In genomic region chr14:26735811-26736210, GRCh38 we compare ENCODE assay signal across 33 cellular contexts.
DNase-seq lines count a peak whose midpoint lies in the region; ATAC-seq, FAIRE-seq and TF ChIP-seq lines count a peak whose summit lies in the region.
"Had no signal": no experiment of that assay in that cellular context is flagged by ENCODE, and none has a peak within 500 bp of the region (broad histone marks: within the 10 kb centered on the region; RNA-seq: fewer than 3 reads in every experiment).

No MANE protein-coding gene starts in this region.

- peak; percentile 14 for ATAC-seq in foreskin keratinocyte
- ATAC-seq in GM18502 (IDR thresholded peaks at IDR 0.05; ENCODE audit: poor library complexity, unreplicated experiment) = no peak
- no peak for ATAC-seq in GM18870 (IDR thresholded peaks at IDR 0.05; ENCODE audit: unreplicated experiment)
- ATAC-seq: A549; CD8-positive, alpha-beta T cell had no signal

- DNase-seq in bronchial epithelial cell (ENCODE audit: low read depth) (peak; percentile 33), epithelial cell of esophagus (ENCODE audit: low read depth) (peak; percentile 55), foreskin keratinocyte (peak; percentile 12 to 66), NCI-H510A (lab: John Stamatoyannopoulos, UW) (no peak)
- DNase-seq: 8988T; ACHN; AML-193; BE2C; C1 segment of cervical spinal cord; Caco-2; Calu3; CD4-positive, alpha-beta memory T cell; CD4-positive, alpha-beta T cell; CD4-positive, CD25-positive, alpha-beta regulatory T cell; CD8-positive, alpha-beta memory T cell; CD8-positive, alpha-beta T cell; COR-L47; DMS 273 treated with DMSO at 0.1 percent for 48 hours; DMS153; DMS53; DMS79; DMS79 treated with DMSO at 0.1 percent for 48 hours; DND-41; EL had no signal

- H3K27me3 ChIP-seq in bronchial epithelial cell (ENCODE audit: control insufficient read depth, insufficient read depth, low read length) (no peaks in the 10 kb centered on the region), foreskin keratinocyte (no peaks in the 10 kb centered on the region)
- H3K27me3 ChIP-seq: BE2C; BLaER1; BLaER1 treated with 17β-estradiol and CSF1 and Interleukin-3, amounts not matched to agents 10 nM and 100 nM had no signal

- TF ChIP-seq CTCF in bronchial epithelial cell (IDR thresholded peaks at IDR 0.05; ENCODE audit: insufficient read depth, low read length, severe bottlenecking) = no peak
- TF ChIP-seq CTCF in epithelial cell of esophagus (IDR thresholded peaks at IDR 0.05; ENCODE audit: insufficient read depth, low read depth, low read length, missing control alignments) = no peak
- TF ChIP-seq CTCF in foreskin keratinocyte (conservative IDR thresholded peaks at IDR 0.05) = no peak

- no peak overlapping the region for H3K27ac ChIP-seq in foreskin keratinocyte
- H3K27ac ChIP-seq: 22Rv1; A549; BLaER1; BLaER1 treated with 17β-estradiol and CSF1 and Interleukin-3, amounts not matched to agents 10 nM and 100 nM; C4-2B had no signal

- no peak for FAIRE-seq in bronchial epithelial cell (lab: Jason Lieb, UNC)
- FAIRE-seq: A204.1, A549, D721Med had no signal

- no peaks in the 10 kb centered on the region for H3K36me3 ChIP-seq in bronchial epithelial cell (ENCODE audit: control insufficient read depth, insufficient read depth, low read length)
- H3K36me3 ChIP-seq: BE2C; BLaER1; BLaER1 treated with 17β-estradiol and CSF1 and Interleukin-3, amounts not matched to agents 10 nM and 100 nM had no signal

- no peaks in the 10 kb centered on the region for H3K4me1 ChIP-seq in foreskin keratinocyte
- H3K4me1 ChIP-seq: A549; BE2C; BLaER1; BLaER1 treated with 17β-estradiol and CSF1 and Interleukin-3, amounts not matched to agents 10 nM and 100 nM; Caco-2 had no signal

- no peak overlapping the region for H3K4me3 ChIP-seq in bronchial epithelial cell (ENCODE audit: low read depth, low read length)
- no peak overlapping the region for H3K4me3 ChIP-seq in epithelial cell of esophagus (ENCODE audit: low read length)
- H3K4me3 ChIP-seq: A549; BLaER1; BLaER1 treated with 17β-estradiol and CSF1 and Interleukin-3, amounts not matched to agents 10 nM and 100 nM had no signal
